1 cellular context compared by ENCODE assay signal in the genomic region with DNA sequence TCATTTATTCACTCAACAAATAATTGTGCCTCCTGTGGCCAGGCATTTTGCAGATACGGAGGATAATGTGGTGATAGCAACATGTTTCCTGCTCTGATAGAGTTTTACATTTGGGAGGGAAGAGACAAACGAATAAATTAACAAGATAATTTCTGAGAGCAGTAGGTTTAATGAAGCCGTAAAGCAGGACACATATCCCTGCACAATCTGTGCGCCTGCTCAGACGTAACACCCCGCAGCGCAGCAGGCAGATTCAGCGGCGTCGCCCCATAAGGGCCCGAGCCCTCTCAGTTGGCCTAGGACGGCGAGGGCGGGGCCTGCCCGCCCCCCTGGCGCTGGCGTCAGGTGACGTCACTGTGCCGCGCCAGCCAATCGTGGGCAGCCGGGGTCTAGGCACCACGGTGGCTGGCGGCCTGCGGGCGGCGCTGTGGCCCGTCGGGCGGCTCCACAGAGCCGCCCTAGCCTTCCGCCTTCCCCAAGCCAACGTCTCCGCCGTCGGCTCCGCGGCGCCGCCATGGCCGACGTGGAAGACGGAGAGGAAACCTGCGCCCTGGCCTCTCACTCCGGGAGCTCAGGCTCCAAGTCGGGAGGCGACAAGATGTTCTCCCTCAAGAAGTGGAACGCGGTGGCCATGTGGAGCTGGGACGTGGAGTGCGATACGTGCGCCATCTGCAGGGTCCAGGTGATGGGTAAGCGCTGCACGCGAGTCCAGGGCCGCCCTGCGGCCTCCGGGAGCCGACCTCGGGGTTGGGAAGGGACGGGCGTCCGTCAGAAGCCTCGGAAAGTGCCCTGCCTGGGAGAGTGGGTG.
A peak's percentile ranks its signal among the peaks of the same experiment; 100 is the strongest.
TF ChIP-seq lines count a peak whose summit lies in the region.

A gene (plus strand): TSS at position 471 of the 808 bp plus-strand sequence. CDS start 44 bp downstream, at position 515.

TF ChIP-seq in HepG2, 621 proteins besides CTCF, POLR2A, EP300 and RAD21 (continued from another document and continues in another):
- TF ChIP-seq, protein P1, sequence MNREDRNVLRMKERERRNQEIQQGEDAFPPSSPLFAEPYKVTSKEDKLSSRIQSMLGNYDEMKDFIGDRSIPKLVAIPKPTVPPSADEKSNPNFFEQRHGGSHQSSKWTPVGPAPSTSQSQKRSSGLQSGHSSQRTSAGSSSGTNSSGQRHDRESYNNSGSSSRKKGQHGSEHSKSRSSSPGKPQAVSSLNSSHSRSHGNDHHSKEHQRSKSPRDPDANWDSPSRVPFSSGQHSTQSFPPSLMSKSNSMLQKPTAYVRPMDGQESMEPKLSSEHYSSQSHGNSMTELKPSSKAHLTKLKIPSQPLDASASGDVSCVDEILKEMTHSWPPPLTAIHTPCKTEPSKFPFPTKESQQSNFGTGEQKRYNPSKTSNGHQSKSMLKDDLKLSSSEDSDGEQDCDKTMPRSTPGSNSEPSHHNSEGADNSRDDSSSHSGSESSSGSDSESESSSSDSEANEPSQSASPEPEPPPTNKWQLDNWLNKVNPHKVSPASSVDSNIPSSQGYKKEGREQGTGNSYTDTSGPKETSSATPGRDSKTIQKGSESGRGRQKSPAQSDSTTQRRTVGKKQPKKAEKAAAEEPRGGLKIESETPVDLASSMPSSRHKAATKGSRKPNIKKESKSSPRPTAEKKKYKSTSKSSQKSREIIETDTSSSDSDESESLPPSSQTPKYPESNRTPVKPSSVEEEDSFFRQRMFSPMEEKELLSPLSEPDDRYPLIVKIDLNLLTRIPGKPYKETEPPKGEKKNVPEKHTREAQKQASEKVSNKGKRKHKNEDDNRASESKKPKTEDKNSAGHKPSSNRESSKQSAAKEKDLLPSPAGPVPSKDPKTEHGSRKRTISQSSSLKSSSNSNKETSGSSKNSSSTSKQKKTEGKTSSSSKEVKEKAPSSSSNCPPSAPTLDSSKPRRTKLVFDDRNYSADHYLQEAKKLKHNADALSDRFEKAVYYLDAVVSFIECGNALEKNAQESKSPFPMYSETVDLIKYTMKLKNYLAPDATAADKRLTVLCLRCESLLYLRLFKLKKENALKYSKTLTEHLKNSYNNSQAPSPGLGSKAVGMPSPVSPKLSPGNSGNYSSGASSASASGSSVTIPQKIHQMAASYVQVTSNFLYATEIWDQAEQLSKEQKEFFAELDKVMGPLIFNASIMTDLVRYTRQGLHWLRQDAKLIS (CRISPR knock-in tag; IDR thresholded peaks at IDR 0.05), result 0 out of 2 replicates have a peak, but pooled peaks have one; percentile 29
- no peak for TF ChIP-seq RFX1 (IDR thresholded peaks at IDR 0.05)
- peak; percentile 45; the same call in 1 of the 2 replicates for TF ChIP-seq MEF2D (CRISPR knock-in tag; IDR thresholded peaks at IDR 0.05)
- TF ChIP-seq, protein P2, sequence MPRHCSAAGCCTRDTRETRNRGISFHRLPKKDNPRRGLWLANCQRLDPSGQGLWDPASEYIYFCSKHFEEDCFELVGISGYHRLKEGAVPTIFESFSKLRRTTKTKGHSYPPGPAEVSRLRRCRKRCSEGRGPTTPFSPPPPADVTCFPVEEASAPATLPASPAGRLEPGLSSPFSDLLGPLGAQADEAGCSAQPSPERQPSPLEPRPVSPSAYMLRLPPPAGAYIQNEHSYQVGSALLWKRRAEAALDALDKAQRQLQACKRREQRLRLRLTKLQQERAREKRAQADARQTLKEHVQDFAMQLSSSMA (CRISPR knock-in tag; IDR thresholded peaks at IDR 0.05), result 0 out of 2 replicates have a peak, but pooled peaks have one; percentile 65
- TF ChIP-seq MAZ (IDR thresholded peaks at IDR 0.05; ENCODE audit: borderline replicate concordance, low read depth, low read length), result peak; percentile 87
- TF ChIP-seq MAZ (CRISPR knock-in tag; IDR thresholded peaks at IDR 0.05; ENCODE audit: low read depth), result peak; percentile 54; the same call in 1 of the 2 replicates
- TF ChIP-seq CEBPG (CRISPR knock-in tag; IDR thresholded peaks at IDR 0.05), result no peak; the same call in 1 of the 2 replicates
- peak; percentile 57; the same call in 1 of the 2 replicates for TF ChIP-seq FOXK1 (CRISPR knock-in tag; IDR thresholded peaks at IDR 0.05; ENCODE audit: borderline replicate concordance, low read depth)
- peak; percentile 75; the same call in 1 of the 2 replicates for TF ChIP-seq HES4 (CRISPR knock-in tag; IDR thresholded peaks at IDR 0.05; ENCODE audit: borderline replicate concordance)
- no peak for TF ChIP-seq MLLT10 (CRISPR knock-in tag; IDR thresholded peaks at IDR 0.05)
- TF ChIP-seq, protein P3, sequence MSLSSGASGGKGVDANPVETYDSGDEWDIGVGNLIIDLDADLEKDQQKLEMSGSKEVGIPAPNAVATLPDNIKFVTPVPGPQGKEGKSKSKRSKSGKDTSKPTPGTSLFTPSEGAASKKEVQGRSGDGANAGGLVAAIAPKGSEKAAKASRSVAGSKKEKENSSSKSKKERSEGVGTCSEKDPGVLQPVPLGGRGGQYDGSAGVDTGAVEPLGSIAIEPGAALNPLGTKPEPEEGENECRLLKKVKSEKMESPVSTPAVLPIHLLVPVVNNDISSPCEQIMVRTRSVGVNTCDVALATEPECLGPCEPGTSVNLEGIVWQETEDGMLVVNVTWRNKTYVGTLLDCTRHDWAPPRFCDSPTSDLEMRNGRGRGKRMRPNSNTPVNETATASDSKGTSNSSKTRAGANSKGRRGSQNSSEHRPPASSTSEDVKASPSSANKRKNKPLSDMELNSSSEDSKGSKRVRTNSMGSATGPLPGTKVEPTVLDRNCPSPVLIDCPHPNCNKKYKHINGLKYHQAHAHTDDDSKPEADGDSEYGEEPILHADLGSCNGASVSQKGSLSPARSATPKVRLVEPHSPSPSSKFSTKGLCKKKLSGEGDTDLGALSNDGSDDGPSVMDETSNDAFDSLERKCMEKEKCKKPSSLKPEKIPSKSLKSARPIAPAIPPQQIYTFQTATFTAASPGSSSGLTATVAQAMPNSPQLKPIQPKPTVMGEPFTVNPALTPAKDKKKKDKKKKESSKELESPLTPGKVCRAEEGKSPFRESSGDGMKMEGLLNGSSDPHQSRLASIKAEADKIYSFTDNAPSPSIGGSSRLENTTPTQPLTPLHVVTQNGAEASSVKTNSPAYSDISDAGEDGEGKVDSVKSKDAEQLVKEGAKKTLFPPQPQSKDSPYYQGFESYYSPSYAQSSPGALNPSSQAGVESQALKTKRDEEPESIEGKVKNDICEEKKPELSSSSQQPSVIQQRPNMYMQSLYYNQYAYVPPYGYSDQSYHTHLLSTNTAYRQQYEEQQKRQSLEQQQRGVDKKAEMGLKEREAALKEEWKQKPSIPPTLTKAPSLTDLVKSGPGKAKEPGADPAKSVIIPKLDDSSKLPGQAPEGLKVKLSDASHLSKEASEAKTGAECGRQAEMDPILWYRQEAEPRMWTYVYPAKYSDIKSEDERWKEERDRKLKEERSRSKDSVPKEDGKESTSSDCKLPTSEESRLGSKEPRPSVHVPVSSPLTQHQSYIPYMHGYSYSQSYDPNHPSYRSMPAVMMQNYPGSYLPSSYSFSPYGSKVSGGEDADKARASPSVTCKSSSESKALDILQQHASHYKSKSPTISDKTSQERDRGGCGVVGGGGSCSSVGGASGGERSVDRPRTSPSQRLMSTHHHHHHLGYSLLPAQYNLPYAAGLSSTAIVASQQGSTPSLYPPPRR (CRISPR knock-in tag; IDR thresholded peaks at IDR 0.05; ENCODE audit: borderline replicate concordance), result peak; percentile 60; the same call in 1 of the 2 replicates
- TF ChIP-seq FOXA3 (CRISPR knock-in tag; IDR thresholded peaks at IDR 0.05), result peak; percentile 50
- TF ChIP-seq SP2 (CRISPR knock-in tag; IDR thresholded peaks at IDR 0.05), result 0 out of 2 replicates have a peak, but pooled peaks have one; percentile 17
- TF ChIP-seq, protein P4, sequence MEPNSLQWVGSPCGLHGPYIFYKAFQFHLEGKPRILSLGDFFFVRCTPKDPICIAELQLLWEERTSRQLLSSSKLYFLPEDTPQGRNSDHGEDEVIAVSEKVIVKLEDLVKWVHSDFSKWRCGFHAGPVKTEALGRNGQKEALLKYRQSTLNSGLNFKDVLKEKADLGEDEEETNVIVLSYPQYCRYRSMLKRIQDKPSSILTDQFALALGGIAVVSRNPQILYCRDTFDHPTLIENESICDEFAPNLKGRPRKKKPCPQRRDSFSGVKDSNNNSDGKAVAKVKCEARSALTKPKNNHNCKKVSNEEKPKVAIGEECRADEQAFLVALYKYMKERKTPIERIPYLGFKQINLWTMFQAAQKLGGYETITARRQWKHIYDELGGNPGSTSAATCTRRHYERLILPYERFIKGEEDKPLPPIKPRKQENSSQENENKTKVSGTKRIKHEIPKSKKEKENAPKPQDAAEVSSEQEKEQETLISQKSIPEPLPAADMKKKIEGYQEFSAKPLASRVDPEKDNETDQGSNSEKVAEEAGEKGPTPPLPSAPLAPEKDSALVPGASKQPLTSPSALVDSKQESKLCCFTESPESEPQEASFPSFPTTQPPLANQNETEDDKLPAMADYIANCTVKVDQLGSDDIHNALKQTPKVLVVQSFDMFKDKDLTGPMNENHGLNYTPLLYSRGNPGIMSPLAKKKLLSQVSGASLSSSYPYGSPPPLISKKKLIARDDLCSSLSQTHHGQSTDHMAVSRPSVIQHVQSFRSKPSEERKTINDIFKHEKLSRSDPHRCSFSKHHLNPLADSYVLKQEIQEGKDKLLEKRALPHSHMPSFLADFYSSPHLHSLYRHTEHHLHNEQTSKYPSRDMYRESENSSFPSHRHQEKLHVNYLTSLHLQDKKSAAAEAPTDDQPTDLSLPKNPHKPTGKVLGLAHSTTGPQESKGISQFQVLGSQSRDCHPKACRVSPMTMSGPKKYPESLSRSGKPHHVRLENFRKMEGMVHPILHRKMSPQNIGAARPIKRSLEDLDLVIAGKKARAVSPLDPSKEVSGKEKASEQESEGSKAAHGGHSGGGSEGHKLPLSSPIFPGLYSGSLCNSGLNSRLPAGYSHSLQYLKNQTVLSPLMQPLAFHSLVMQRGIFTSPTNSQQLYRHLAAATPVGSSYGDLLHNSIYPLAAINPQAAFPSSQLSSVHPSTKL (CRISPR knock-in tag; IDR thresholded peaks at IDR 0.05), result peak; percentile 46; the same call in 1 of the 2 replicates
- TF ChIP-seq, protein P5, sequence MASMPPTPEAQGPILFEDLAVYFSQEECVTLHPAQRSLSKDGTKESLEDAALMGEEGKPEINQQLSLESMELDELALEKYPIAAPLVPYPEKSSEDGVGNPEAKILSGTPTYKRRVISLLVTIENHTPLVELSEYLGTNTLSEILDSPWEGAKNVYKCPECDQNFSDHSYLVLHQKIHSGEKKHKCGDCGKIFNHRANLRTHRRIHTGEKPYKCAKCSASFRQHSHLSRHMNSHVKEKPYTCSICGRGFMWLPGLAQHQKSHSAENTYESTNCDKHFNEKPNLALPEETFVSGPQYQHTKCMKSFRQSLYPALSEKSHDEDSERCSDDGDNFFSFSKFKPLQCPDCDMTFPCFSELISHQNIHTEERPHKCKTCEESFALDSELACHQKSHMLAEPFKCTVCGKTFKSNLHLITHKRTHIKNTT (CRISPR knock-in tag; IDR thresholded peaks at IDR 0.05), result no peak
- TF ChIP-seq ZBTB1 (CRISPR knock-in tag; IDR thresholded peaks at IDR 0.05; ENCODE audit: borderline replicate concordance), result no peak
- TF ChIP-seq, protein P6, sequence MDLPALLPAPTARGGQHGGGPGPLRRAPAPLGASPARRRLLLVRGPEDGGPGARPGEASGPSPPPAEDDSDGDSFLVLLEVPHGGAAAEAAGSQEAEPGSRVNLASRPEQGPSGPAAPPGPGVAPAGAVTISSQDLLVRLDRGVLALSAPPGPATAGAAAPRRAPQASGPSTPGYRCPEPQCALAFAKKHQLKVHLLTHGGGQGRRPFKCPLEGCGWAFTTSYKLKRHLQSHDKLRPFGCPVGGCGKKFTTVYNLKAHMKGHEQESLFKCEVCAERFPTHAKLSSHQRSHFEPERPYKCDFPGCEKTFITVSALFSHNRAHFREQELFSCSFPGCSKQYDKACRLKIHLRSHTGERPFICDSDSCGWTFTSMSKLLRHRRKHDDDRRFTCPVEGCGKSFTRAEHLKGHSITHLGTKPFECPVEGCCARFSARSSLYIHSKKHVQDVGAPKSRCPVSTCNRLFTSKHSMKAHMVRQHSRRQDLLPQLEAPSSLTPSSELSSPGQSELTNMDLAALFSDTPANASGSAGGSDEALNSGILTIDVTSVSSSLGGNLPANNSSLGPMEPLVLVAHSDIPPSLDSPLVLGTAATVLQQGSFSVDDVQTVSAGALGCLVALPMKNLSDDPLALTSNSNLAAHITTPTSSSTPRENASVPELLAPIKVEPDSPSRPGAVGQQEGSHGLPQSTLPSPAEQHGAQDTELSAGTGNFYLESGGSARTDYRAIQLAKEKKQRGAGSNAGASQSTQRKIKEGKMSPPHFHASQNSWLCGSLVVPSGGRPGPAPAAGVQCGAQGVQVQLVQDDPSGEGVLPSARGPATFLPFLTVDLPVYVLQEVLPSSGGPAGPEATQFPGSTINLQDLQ (CRISPR knock-in tag; IDR thresholded peaks at IDR 0.05), result no peak
- TF ChIP-seq ZNF569 (CRISPR knock-in tag; IDR thresholded peaks at IDR 0.05; ENCODE audit: borderline replicate concordance), result no peak
- no peak for TF ChIP-seq SETDB1 (CRISPR knock-in tag; IDR thresholded peaks at IDR 0.05; ENCODE audit: borderline replicate concordance)
- 0 out of 2 replicates have a peak, but pooled peaks have one; percentile 10 for TF ChIP-seq RARA (CRISPR knock-in tag; IDR thresholded peaks at IDR 0.05)
- TF ChIP-seq SMC3 (IDR thresholded peaks at IDR 0.05; ENCODE audit: low read length), result no peak
- TF ChIP-seq LCORL (IDR thresholded peaks at IDR 0.05), result no peak
- TF ChIP-seq LCORL (CRISPR knock-in tag; IDR thresholded peaks at IDR 0.05), result peak; percentile 39; the same call in 1 of the 2 replicates
- 0 out of 2 replicates have a peak, but pooled peaks have one; percentile 75 for TF ChIP-seq ZC3H13 (CRISPR knock-in tag; IDR thresholded peaks at IDR 0.05)
- no peak for TF ChIP-seq ZNF138 (CRISPR knock-in tag; IDR thresholded peaks at IDR 0.05; ENCODE audit: low read depth)
- TF ChIP-seq ZNF598 (CRISPR knock-in tag; IDR thresholded peaks at IDR 0.05; ENCODE audit: borderline replicate concordance), result peak; percentile 75; the same call in 1 of the 2 replicates
- TF ChIP-seq EEA1 (CRISPR knock-in tag; IDR thresholded peaks at IDR 0.05; ENCODE audit: borderline replicate concordance), result no peak; the same call in 1 of the 2 replicates
- no peak for TF ChIP-seq ZNF780A (CRISPR knock-in tag; IDR thresholded peaks at IDR 0.05)
- no peak for TF ChIP-seq ZNF747 (CRISPR knock-in tag; IDR thresholded peaks at IDR 0.05; ENCODE audit: borderline replicate concordance)
- TF ChIP-seq, protein P7, sequence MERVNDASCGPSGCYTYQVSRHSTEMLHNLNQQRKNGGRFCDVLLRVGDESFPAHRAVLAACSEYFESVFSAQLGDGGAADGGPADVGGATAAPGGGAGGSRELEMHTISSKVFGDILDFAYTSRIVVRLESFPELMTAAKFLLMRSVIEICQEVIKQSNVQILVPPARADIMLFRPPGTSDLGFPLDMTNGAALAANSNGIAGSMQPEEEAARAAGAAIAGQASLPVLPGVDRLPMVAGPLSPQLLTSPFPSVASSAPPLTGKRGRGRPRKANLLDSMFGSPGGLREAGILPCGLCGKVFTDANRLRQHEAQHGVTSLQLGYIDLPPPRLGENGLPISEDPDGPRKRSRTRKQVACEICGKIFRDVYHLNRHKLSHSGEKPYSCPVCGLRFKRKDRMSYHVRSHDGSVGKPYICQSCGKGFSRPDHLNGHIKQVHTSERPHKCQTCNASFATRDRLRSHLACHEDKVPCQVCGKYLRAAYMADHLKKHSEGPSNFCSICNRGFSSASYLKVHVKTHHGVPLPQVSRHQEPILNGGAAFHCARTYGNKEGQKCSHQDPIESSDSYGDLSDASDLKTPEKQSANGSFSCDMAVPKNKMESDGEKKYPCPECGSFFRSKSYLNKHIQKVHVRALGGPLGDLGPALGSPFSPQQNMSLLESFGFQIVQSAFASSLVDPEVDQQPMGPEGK (CRISPR knock-in tag; IDR thresholded peaks at IDR 0.05), result peak; percentile 89
- no peak for TF ChIP-seq GZF1 (CRISPR knock-in tag; IDR thresholded peaks at IDR 0.05)
- no peak; the same call in 1 of the 2 replicates for TF ChIP-seq ZNF160 (CRISPR knock-in tag; IDR thresholded peaks at IDR 0.05)
